13 cellular contexts compared by ENCODE assay signal in genomic region chrX:9117851-9118250, GRCh38.
A peak's percentile ranks its signal among the peaks of the same experiment; 100 is the strongest.
DNase-seq lines count a peak whose midpoint lies in the region.
"Had no signal": no experiment of that assay in that cellular context is flagged by ENCODE, and none has a peak within 500 bp of the region (broad histone marks: within the 10 kb centered on the region; RNA-seq: fewer than 3 reads in every experiment).

No MANE protein-coding gene starts in this region.

- DNase-seq in AG08396 (ENCODE audit: low spot score), result peak; percentile 7
- DNase-seq in ELR (ENCODE audit: low read depth), result peak; percentile 44
- peak; percentile 4 for DNase-seq in M059J (ENCODE audit: low read depth)
- DNase-seq in fibroblast of peridontal ligament (ENCODE audit: extremely low read depth), result peak; percentile 13
- no peak for DNase-seq in DMS114 treated with DMSO at 0.1 percent for 48 hours (lab: John Stamatoyannopoulos, UW; ENCODE audit: unreplicated experiment)
- no peak for DNase-seq in ACHN
- no peak for DNase-seq in activated CD4-positive, alpha-beta T cell treated with anti-CD3 and anti-CD28 coated beads, Interleukin-2, amount 50 U/mL, for 4 hours
- DNase-seq: 8988T; AML-193; Caco-2; CD8-positive, alpha-beta memory T cell; DMS53; GDM1 had no signal

- in situ Hi-C loops in ACHN (cut with HindIII; ENCODE audit: low pct_ligation_motif_present, low pct_unique_long_range_greater_than_20kb, low sequenced_read_pairs), result no loop called here

Comparison
In these comparisons a context has a peak if more than half of its experiments do, and no peak if none do; other contexts are left out.
1. DNase-seq: peak in AG08396 (single experiment), ELR (single experiment), M059J (single experiment) and fibroblast of peridontal ligament (single experiment); none in DMS114 treated with DMSO at 0.1 percent for 48 hours (single experiment), ACHN (single experiment) and activated CD4-positive, alpha-beta T cell treated with anti-CD3 and anti-CD28 coated beads, Interleukin-2, amount 50 U/mL, for 4 hours (0 of 2).